In genomic region chr1:89827902-89828301, GRCh38 we compare ENCODE assay signal across 7 cellular contexts.
"Had no signal": no experiment of that assay in that cellular context is flagged by ENCODE, and none has a peak within 500 bp of the region (broad histone marks: within the 10 kb centered on the region; RNA-seq: fewer than 3 reads in every experiment).

No MANE protein-coding gene starts in this region.

- H3K27me3 Mint-ChIP-seq: IgD-negative memory B cell had no signal

- H3K9me3 Mint-ChIP-seq: GM23338, H9, HFFc6 had no signal

- H3K27ac Mint-ChIP-seq: GM23338, H9, HFFc6, IgD-negative memory B cell had no signal

- H3K4me3 ChIP-seq: GM23338 had no signal

- H3K27ac ChIP-seq: KMS-11 had no signal

- H3K4me3 Mint-ChIP-seq: GM23338, H9, HFFc6, IgD-negative memory B cell had no signal

- ATAC-seq: GM23338 had no signal

- DNase-seq: H9, HCEC 1CT, HFFc6, KBM-7 had no signal
